19 cellular contexts compared by ENCODE assay signal in genomic region chr22:37146507-37147180, GRCh38. TPM values are rescaled to one million over a fixed set of nuclear protein-coding genes. Genes with fewer than 3 reads are reported as not detected.
DNase-seq lines count a peak whose midpoint lies in the region; ATAC-seq, FAIRE-seq and TF ChIP-seq lines count a peak whose summit lies in the region.
"Had no signal": no experiment of that assay in that cellular context is flagged by ENCODE, and none has a peak within 500 bp of the region (broad histone marks: within the 10 kb centered on the region; RNA-seq: fewer than 3 reads in every experiment).

No MANE protein-coding gene starts in this region.

- intact Hi-C loops in GM12878 (cut with micrococcal nuclease; ENCODE audit: unreplicated experiment) = loop anchor here (5.0 to 10.0 kb wide), 2 partner anchors 48 to 69 kb away; no protein-coding TSS in a partner anchor
- intact Hi-C loops in lower leg skin (cut with DNase I; ENCODE audit: low total_unique reads) = loop anchor here (10.0 kb wide), 1 partner anchor 1392 kb away; no protein-coding TSS in a partner anchor

- no peak overlapping the region for H3K18ac ChIP-seq in neuronal stem cell (ENCODE audit: low read length)

- no peaks in the 10 kb centered on the region for H3K27me3 ChIP-seq in Loucy (ENCODE audit: insufficient read depth, low read length, poor library complexity, severe bottlenecking)
- no peaks in the 10 kb centered on the region for H3K27me3 ChIP-seq in GM12878 (replicated peaks in 1 of 2; ENCODE audit: control insufficient read depth in 2 of 2, insufficient read depth in 2 of 2, low read length in 1 of 2)
- peaks cover 0 to 4% (median 0%) of the 10 kb centered on the region in 3 experiments for H3K27me3 ChIP-seq in neuronal stem cell (ENCODE audit: control insufficient read depth in 3 of 3, insufficient read depth in 3 of 3, low read depth in 1 of 3, low read length in 3 of 3)
- no peaks in the 10 kb centered on the region for H3K27me3 ChIP-seq in H7 (ENCODE audit: control insufficient read depth, insufficient read depth, low read length)

- TF ChIP-seq EP300 in GM12878 (IDR thresholded peaks at IDR 0.05; ENCODE audit: borderline replicate concordance in 1 of 2, control insufficient read depth in 1 of 2, low read depth in 2 of 2, low read length in 2 of 2) = no peak

- H3K14ac ChIP-seq in neuronal stem cell (ENCODE audit: low read length) = no peak overlapping the region

- H3K9me3 ChIP-seq in Loucy (ENCODE audit: insufficient read depth, low read depth, low read length) (no peaks in the 10 kb centered on the region), GM12878 (replicated peaks; ENCODE audit: control insufficient read depth, insufficient read depth, low read length) (peaks cover under 1% of the 10 kb centered on the region; the same call in 2 of the 3 replicates), neuronal stem cell (replicated peaks in 1 of 2; ENCODE audit: control insufficient read depth in 2 of 2, insufficient read depth in 1 of 2, low read depth in 1 of 2, low read length in 2 of 2) (peaks cover 2 to 7% of the 10 kb centered on the region in 2 donors)
- H3K9me3 ChIP-seq: A549, psoas muscle had no signal

- TF ChIP-seq CTCF in Loucy (conservative IDR thresholded peaks at IDR 0.05; ENCODE audit: low read length) (no peak), GM12878 (IDR thresholded peaks at IDR 0.05 in 2 of 3, conservative IDR thresholded peaks at IDR 0.05 in 1 of 3; ENCODE audit: control insufficient read depth in 2 of 3, extremely low read depth in 1 of 3, insufficient read depth in 1 of 3, low read depth in 3 of 3, low read length in 3 of 3) (no peak), lower leg skin (IDR thresholded peaks at IDR 0.05) (no peak)

- H3K4me3 ChIP-seq in Loucy (ENCODE audit: low read length, poor library complexity, severe bottlenecking) (no peak overlapping the region), GM12878 (peak overlapping the region; percentile 99), neuronal stem cell (ENCODE audit: low read length in 2 of 2) (no peak overlapping the region), H7 (ENCODE audit: insufficient read depth, low read depth, low read length) (no peak overlapping the region), lower leg skin (ENCODE audit: low read depth, poor library complexity, severe bottlenecking) (no peak overlapping the region)
- H3K4me3 ChIP-seq: A549, left ventricle myocardium inferior, psoas muscle had no signal

- H3K4me2 ChIP-seq in Loucy (ENCODE audit: low read depth, low read length, poor library complexity, severe bottlenecking) (peak overlapping the region; percentile 11), GM12878 (ENCODE audit: control insufficient read depth, insufficient read depth) (peak overlapping the region; percentile 82), neuronal stem cell (ENCODE audit: insufficient read depth, low read length, poor library complexity, severe bottlenecking) (no peak overlapping the region)
- H3K4me2 ChIP-seq: A549 had no signal

- no peaks in the 10 kb centered on the region for H3F3A ChIP-seq in Loucy (ENCODE audit: low read depth)

- H3K36me3 ChIP-seq in Loucy (ENCODE audit: insufficient read depth, low read length) = no peaks in the 10 kb centered on the region
- peaks cover 5 to 24% of the 10 kb centered on the region in 2 experiments for H3K36me3 ChIP-seq in GM12878 (ENCODE audit: control insufficient read depth in 2 of 2, insufficient read depth in 2 of 2, low read length in 1 of 2)
- no peaks in the 10 kb centered on the region for H3K36me3 ChIP-seq in neuronal stem cell (replicated peaks in 1 of 2; ENCODE audit: control insufficient read depth in 2 of 2, insufficient read depth in 2 of 2, low read length in 2 of 2)
- no peaks in the 10 kb centered on the region for H3K36me3 ChIP-seq in H7 (replicated peaks; ENCODE audit: control insufficient read depth, insufficient read depth, low read length)
- H3K36me3 ChIP-seq: left ventricle myocardium inferior had no signal

- H2AFZ ChIP-seq in Loucy (ENCODE audit: low read length) = no peak overlapping the region
- H2AFZ ChIP-seq in GM12878 (ENCODE audit: control insufficient read depth, low read depth, low read length) = no peak overlapping the region
- no peak overlapping the region for H2AFZ ChIP-seq in neuronal stem cell (ENCODE audit: low read length)

- no peak overlapping the region for H3K4ac ChIP-seq in neuronal stem cell (ENCODE audit: low read length)

- H2BK5ac ChIP-seq in neuronal stem cell (ENCODE audit: low read length) = no peak overlapping the region

- in situ Hi-C loops in GM12878 (cut with MboI) = no loop called here

- no peak for FAIRE-seq in GM12878 (lab: Jason Lieb, UNC)
- FAIRE-seq: A549, frontal cortex, HepG2 had no signal

- no peaks in the 10 kb centered on the region for H4K20me1 ChIP-seq in Loucy (ENCODE audit: insufficient read depth, low read length, poor library complexity, severe bottlenecking)
- H4K20me1 ChIP-seq in GM12878 (ENCODE audit: control insufficient read depth, insufficient read depth) = peaks cover 2% of the 10 kb centered on the region; the same call in 1 of the 2 replicates

- H3K27ac ChIP-seq in GM12878 (ENCODE audit: control insufficient read depth, insufficient read depth) = peak overlapping the region; percentile 94
- H3K27ac ChIP-seq in neuronal stem cell (replicated peaks; ENCODE audit: low read length) = no peak overlapping the region
- H3K27ac ChIP-seq: left ventricle myocardium inferior, psoas muscle had no signal

- POLR2A ChIA-PET in GM12878 (lab: Charles Lee) = interaction anchor here (0.8 to 7.0 kb wide), 4 partner anchors 10 to 84 kb away, joined by 3 to 128 read pairs (median 4); partner anchors contain the start of gene TMPRSS6

- H2BK12ac ChIP-seq in neuronal stem cell (ENCODE audit: low read length) = no peak overlapping the region

- H4K8ac ChIP-seq in neuronal stem cell (ENCODE audit: low read depth, low read length) = peak overlapping the region; percentile 45

- TF ChIP-seq RAD21 in GM12878 (IDR thresholded peaks at IDR 0.05; ENCODE audit: insufficient read depth, low read depth, low read length) = no peak

- no peak overlapping the region for H2BK120ac ChIP-seq in neuronal stem cell (ENCODE audit: low read depth, low read length)

- no peak overlapping the region for H3K23ac ChIP-seq in neuronal stem cell (ENCODE audit: low read depth, low read length, poor library complexity)

- CTCF ChIA-PET in GM12878 (lab: Yijun Ruan, JAX) = interaction anchor here (0.6 to 7.1 kb wide), 11 partner anchors 15 to 489 kb away, joined by 3 to 116 read pairs (median 6); no protein-coding TSS in a partner anchor

- RAD21 ChIA-PET in GM12878 (lab: Charles Lee; ENCODE audit: unreplicated experiment) = interaction anchor here (0.8 to 7.9 kb wide), 10 partner anchors 16 to 113 kb away, joined by 3 to 158 read pairs (median 12); no protein-coding TSS in a partner anchor

- H3K79me1 ChIP-seq in neuronal stem cell (ENCODE audit: low read depth, low read length) = no peaks in the 10 kb centered on the region

- H4K91ac ChIP-seq in neuronal stem cell (ENCODE audit: low read depth, low read length, poor library complexity) = no peak overlapping the region

- peak overlapping the region; percentile 60 for H2BK15ac ChIP-seq in neuronal stem cell (ENCODE audit: low read length)

- BruUV-seq in GM12878 (replicated peaks; lab: Mats Ljungman, UMichigan) = no TSS peak

- no peaks in the 10 kb centered on the region for H3K9me2 ChIP-seq in Loucy (replicated peaks; ENCODE audit: low read depth, low read length)

- WGBS in GM12878 (ENCODE audit: insufficient coverage, insufficient replicate concordance, low lambda C conversion rate, missing lambda C conversion rate) = 24% methylated on average over 16 of the region's 16 CpGs
- no CpG with 5 or more reads among the region's 16 CpGs for WGBS in neuronal stem cell (ENCODE audit: extremely low coverage in 2 of 2, insufficient read length in 2 of 2, insufficient replicate concordance in 1 of 2), 2 donors
- WGBS in lower leg skin, 2 donors = 75 to 80% methylated on average over 16 of the region's 16 CpGs

- peaks cover 31% of the 10 kb centered on the region for H3K4me1 ChIP-seq in Loucy (ENCODE audit: insufficient read depth, low read length, poor library complexity, severe bottlenecking)
- peaks cover 18% of the 10 kb centered on the region for H3K4me1 ChIP-seq in GM12878 (ENCODE audit: control insufficient read depth, insufficient read depth, low read length)
- H3K4me1 ChIP-seq in neuronal stem cell (ENCODE audit: control insufficient read depth in 2 of 2, insufficient read depth in 1 of 2, low read depth in 1 of 2, low read length in 2 of 2) = peaks cover 11 to 13% of the 10 kb centered on the region in 2 donors
- H3K4me1 ChIP-seq: left ventricle myocardium inferior, psoas muscle had no signal

- H3K79me2 ChIP-seq in Loucy (ENCODE audit: insufficient read depth, low read length) = peaks cover 12% of the 10 kb centered on the region; the same call in 1 of the 2 replicates
- H3K79me2 ChIP-seq in GM12878 (ENCODE audit: control insufficient read depth, insufficient read depth, low read length) = peaks cover 62% of the 10 kb centered on the region

- no peak overlapping the region for H2AK5ac ChIP-seq in neuronal stem cell (ENCODE audit: low read depth, low read length)

- no peak for ATAC-seq in GM12878
- ATAC-seq in GM18511 (IDR thresholded peaks at IDR 0.05; ENCODE audit: unreplicated experiment) = no peak
- ATAC-seq: psoas muscle had no signal

- SMC1A ChIA-PET in GM12878 (lab: Charles Lee; ENCODE audit: uncharacterized antibody, unreplicated experiment) = interaction anchor here (0.6 to 12.5 kb wide), 9 partner anchors 18 to 67 kb away, joined by 3 to 203 read pairs (median 4); no protein-coding TSS in a partner anchor

- H3K9ac ChIP-seq in Loucy (ENCODE audit: low read depth, low read length, poor library complexity, severe bottlenecking) (no peak overlapping the region), GM12878 (ENCODE audit: control insufficient read depth, insufficient read depth, low read length) (peak overlapping the region; percentile 88), neuronal stem cell (ENCODE audit: low read depth, low read length, poor library complexity) (no peak overlapping the region)

- TF ChIP-seq POLR2A in GM12878 (IDR thresholded peaks at IDR 0.05; ENCODE audit: low read depth, low read length) (no peak), lower leg skin (IDR thresholded peaks at IDR 0.05) (no peak)

- DNase-seq in activated CD4-positive, alpha-beta T cell treated with anti-CD3 and anti-CD28 coated beads for 48 hours = peak; percentile 48
- no peak for DNase-seq in activated CD4-positive, alpha-beta T cell treated with anti-CD3 and anti-CD28 coated beads for 4 hours
- no peak for DNase-seq in GM12878 (ENCODE audit: low read depth, low spot score)
- no peak for DNase-seq in neuronal stem cell (ENCODE audit: low spot score)
- no peak for DNase-seq in H7
- DNase-seq in lower leg skin (ENCODE audit: low spot score in 2 of 2) = no peak
- DNase-seq: amygdala, EL, left ventricle myocardium inferior, NCI-H187 treated with DMSO at 0.1 percent for 48 hours had no signal

RNA-seq across cellular contexts. Expression of gene IL2RB, which starts 3.1 kb away (rescaled TPM):
- 55.9 and 64.1 TPM in 2 replicates for total RNA-seq in GM12878 (2013; cell fraction: nucleolus; rRNA removed)
- total RNA-seq in GM12878 (2014; rRNA removed) (12.4 and 14.8 TPM in 2 replicates), GM12878 (2014; rRNA removed; fragmentation: Illumina TruSeq; extraction: Trizol) (11.7 and 14.3 TPM in 2 replicates), GM12878 (2021) (86.8 and 91.9 TPM in 2 replicates), lower leg skin (10 to 100 TPM in 1 of 4 donors, 1 to 10 TPM in 3; 6.1 to 15.9 (median 8.8) TPM)
- polyA plus RNA-seq in GM12878 (2011; ENCODE audit: low read depth) = 28.0 TPM
- polyA plus RNA-seq in GM12878 (2011; rRNA removed) (27.7 and 91.9 TPM in 2 replicates), GM12878 (2014; fragmentation: Illumina TruSeq; extraction: Trizol) (24.3 and 56.0 TPM in 2 replicates), GM12878 (2014; fragmentation: Nextera tagmentation; extraction: Ambion mirVana) (10 to 100 TPM; 10.2 TPM), GM12878 (2014; rRNA removed) (46.1 and 56.0 TPM in 2 replicates), GM12878 (2016; fragmentation: Nextera tagmentation; extraction: Ambion mirVana) (100 to 1,000 TPM; 119 to 120 TPM)
- 89.5 and 131 TPM in 2 replicates for polyA plus RNA-seq in GM12878 (2011; cell fraction: cytosol; rRNA removed)
- polyA plus RNA-seq in GM12878 (2011; cell fraction: nucleus; rRNA removed) = 145 TPM in 2 replicates
- 50.5 and 64.7 TPM in 2 replicates for polyA plus RNA-seq in GM12878 (2012)
- polyA minus RNA-seq in GM12878 (2011; rRNA and poly(A)+ RNA removed) = 34.5 and 58.6 TPM in 2 replicates
- polyA minus RNA-seq in GM12878 (2011; cell fraction: cytosol; rRNA and poly(A)+ RNA removed) = 47.5 and 49.2 TPM in 2 replicates
- polyA minus RNA-seq in GM12878 (2011; cell fraction: nucleus; rRNA and poly(A)+ RNA removed) = 19.7 and 32.2 TPM in 2 replicates
- polyA plus RNA-seq in neuronal stem cell (2013, experiment 1 of 2) = 0.47 TPM
- 0.43 TPM for polyA plus RNA-seq in neuronal stem cell (2013, experiment 2 of 2)
- 0.21 and 0.41 TPM in 2 replicates for total RNA-seq in H7 (2014; rRNA removed; shearing (Covaris generic))
- total RNA-seq: frontal cortex, HepG2, myocyte, NCI-H460 had no signal
- polyA plus RNA-seq: HepG2 had no signal

RNA-seq across cellular contexts. Expression of gene TMPRSS6, which starts 37.1 kb away (rescaled TPM):
- total RNA-seq in GM12878 (2013; cell fraction: nucleolus; rRNA removed) = 4.0 TPM in 2 replicates
- 0.06 TPM in 1 of 2 replicates, not detected in the other for total RNA-seq in GM12878 (2014; rRNA removed)
- not detected in 2 replicates for total RNA-seq in GM12878 (2014; rRNA removed; fragmentation: Illumina TruSeq; extraction: Trizol)
- total RNA-seq in GM12878 (2021) = 0.19 and 0.31 TPM in 2 replicates
- polyA plus RNA-seq in GM12878 (2011; ENCODE audit: low read depth) = 0.21 TPM
- 0.55 and 0.69 TPM in 2 replicates for polyA plus RNA-seq in GM12878 (2011; rRNA removed)
- polyA plus RNA-seq in GM12878 (2011; cell fraction: cytosol; rRNA removed) = 0.82 and 1.3 TPM in 2 replicates
- polyA plus RNA-seq in GM12878 (2011; cell fraction: nucleus; rRNA removed) = 3.8 and 6.0 TPM in 2 replicates
- polyA plus RNA-seq in GM12878 (2012) = 0.57 and 1.00 TPM in 2 replicates
- not detected in 2 replicates for polyA plus RNA-seq in GM12878 (2014; fragmentation: Illumina TruSeq; extraction: Trizol)
- polyA plus RNA-seq in GM12878 (2014; fragmentation: Nextera tagmentation; extraction: Ambion mirVana) = not detected
- 0.03 TPM in 1 of 2 replicates, not detected in the other for polyA plus RNA-seq in GM12878 (2014; rRNA removed)
- polyA plus RNA-seq in GM12878 (2016; fragmentation: Nextera tagmentation; extraction: Ambion mirVana) = under 1 TPM in 1 of 2 experiments, not detected in 1; 0.07 TPM
- 0.82 and 1.1 TPM in 2 replicates for polyA minus RNA-seq in GM12878 (2011; rRNA and poly(A)+ RNA removed)
- 0.31 TPM in 1 of 2 replicates, not detected in the other for polyA minus RNA-seq in GM12878 (2011; cell fraction: cytosol; rRNA and poly(A)+ RNA removed)
- 1.8 TPM in 2 replicates for polyA minus RNA-seq in GM12878 (2011; cell fraction: nucleus; rRNA and poly(A)+ RNA removed)
- 0.01 TPM for polyA plus RNA-seq in neuronal stem cell (2013, experiment 1 of 2)
- not detected for polyA plus RNA-seq in neuronal stem cell (2013, experiment 2 of 2)
- total RNA-seq in H7 (2014; rRNA removed; shearing (Covaris generic)) = not detected in 2 replicates
- 1 to 10 TPM in 3 of 4 donors, under 1 TPM in 1; 0.65 to 7.5 (median 2.8) TPM for total RNA-seq in lower leg skin
- total RNA-seq: cerebellum, frontal cortex, left ventricle myocardium inferior, myocyte, NCI-H460, psoas muscle had no signal
- polyA plus RNA-seq: A549, psoas muscle had no signal

RNA-seq across cellular contexts. Expression of gene C1QTNF6, which starts 41.4 kb away (rescaled TPM):
- 23.7 and 26.2 TPM in 2 replicates for total RNA-seq in GM12878 (2013; cell fraction: nucleolus; rRNA removed)
- total RNA-seq in GM12878 (2014; rRNA removed) (1.1 and 1.3 TPM in 2 replicates), GM12878 (2014; rRNA removed; fragmentation: Illumina TruSeq; extraction: Trizol) (1.6 and 1.7 TPM in 2 replicates), GM12878 (2021) (2.1 and 2.4 TPM in 2 replicates), lower leg skin (1 to 10 TPM in 3 of 4 donors, under 1 TPM in 1; 0.81 to 8.9 (median 2.1) TPM)
- polyA plus RNA-seq in GM12878 (2011; ENCODE audit: low read depth) = 2.3 TPM
- polyA plus RNA-seq in GM12878 (2011; rRNA removed) (3.9 and 4.1 TPM in 2 replicates), GM12878 (2014; fragmentation: Illumina TruSeq; extraction: Trizol) (1.1 and 1.5 TPM in 2 replicates), GM12878 (2014; fragmentation: Nextera tagmentation; extraction: Ambion mirVana) (under 1 TPM; 0.16 to 0.18 TPM), GM12878 (2014; rRNA removed) (2.5 and 2.7 TPM in 2 replicates), GM12878 (2016; fragmentation: Nextera tagmentation; extraction: Ambion mirVana) (1 to 10 TPM in 1 of 2 experiments, under 1 TPM in 1; 0.99 to 1.1 TPM)
- 4.7 and 5.2 TPM in 2 replicates for polyA plus RNA-seq in GM12878 (2011; cell fraction: cytosol; rRNA removed)
- 23.6 and 35.1 TPM in 2 replicates for polyA plus RNA-seq in GM12878 (2011; cell fraction: nucleus; rRNA removed)
- polyA plus RNA-seq in GM12878 (2012) = 3.4 and 3.7 TPM in 2 replicates
- 5.9 and 8.9 TPM in 2 replicates for polyA minus RNA-seq in GM12878 (2011; rRNA and poly(A)+ RNA removed)
- 2.8 and 4.1 TPM in 2 replicates for polyA minus RNA-seq in GM12878 (2011; cell fraction: cytosol; rRNA and poly(A)+ RNA removed)
- 14.0 and 16.0 TPM in 2 replicates for polyA minus RNA-seq in GM12878 (2011; cell fraction: nucleus; rRNA and poly(A)+ RNA removed)
- 17.0 TPM for polyA plus RNA-seq in neuronal stem cell (2013, experiment 1 of 2)
- polyA plus RNA-seq in neuronal stem cell (2013, experiment 2 of 2) = 18.2 TPM
- total RNA-seq in H7 (2014; rRNA removed; shearing (Covaris generic)) = 4.9 and 5.4 TPM in 2 replicates
